Comparison of ENCODE assay signal across 7 cellular contexts in genomic region chr15:75866045-75866444, GRCh38. TPM values are rescaled to one million over a fixed set of nuclear protein-coding genes. Genes with fewer than 3 reads are reported as not detected.
DNase-seq lines count a peak whose midpoint lies in the region; ATAC-seq, FAIRE-seq and TF ChIP-seq lines count a peak whose summit lies in the region.
"Not testable (repeated sequence)": the region's sequence is repeated elsewhere in the genome, so short reads cannot be mapped to it uniquely, and the experiment has no call there.

No MANE protein-coding gene starts in this region.

- H3K27me3 ChIP-seq in CD4-positive, alpha-beta memory T cell (ENCODE audit: insufficient read depth, low read length); K562 (ENCODE audit: control insufficient read depth in 2 of 2, insufficient read depth in 2 of 2, low read length in 2 of 2): not testable (repeated sequence)

- H3K27ac ChIP-seq in CD4-positive, alpha-beta memory T cell (ENCODE audit: low read depth, low read length); K562 (ENCODE audit: extremely low read depth, low read depth, low read length): not testable (repeated sequence)

- in situ Hi-C loops in K562 (cut with MboI) = not testable (repeated sequence)

- CTCF ChIA-PET in CD4-positive, alpha-beta memory T cell (lab: Charles Lee; ENCODE audit: partially characterized antibody); WTC11 (lab: Charles Lee); K562 (lab: Yijun Ruan, JAX; ENCODE audit: low intra/inter-chr PET ratio): not testable (repeated sequence)

- POLR2A ChIA-PET in CD4-positive, alpha-beta memory T cell (lab: Charles Lee; ENCODE audit: partially characterized antibody) = interaction anchor here (1.1 kb wide), 2 partner anchors 21 to 40 kb away, joined by 3 read pairs; no protein-coding TSS in a partner anchor
- POLR2A ChIA-PET in WTC11 (lab: Charles Lee) = not testable (repeated sequence)
- POLR2A ChIA-PET in K562 (lab: Yijun Ruan, JAX) = interaction anchor here (0.7 to 2.0 kb wide), 5 partner anchors 16 to 32 kb away, joined by 3 to 6 read pairs (median 3); no protein-coding TSS in a partner anchor

- not testable (repeated sequence) for H3K4me1 ChIP-seq in CD4-positive, alpha-beta memory T cell (ENCODE audit: insufficient read depth, low read length)
- peaks cover 0 to 20% of the 10 kb centered on the region in 2 experiments; a peak in 2 of 5 replicates for H3K4me1 ChIP-seq in K562 (replicated peaks in 1 of 2; ENCODE audit: control insufficient read depth in 2 of 2, insufficient read depth in 2 of 2, low read length in 2 of 2)

- TF ChIP-seq POLR2A in K562 (conservative IDR thresholded peaks at IDR 0.05) = not testable (repeated sequence)

- DNase-seq in CD4-positive, alpha-beta memory T cell; WTC11 (ENCODE audit: low spot score); K562 (ENCODE audit: extremely low read depth in 1 of 4, low spot score in 3 of 4); glutamatergic neuron; naive B cell: not testable (repeated sequence)

- peaks cover 34 to 64% of the 10 kb centered on the region in 2 donors for H3K36me3 Mint-ChIP-seq in CD4-positive, alpha-beta memory T cell
- H3K36me3 Mint-ChIP-seq in IgD-negative memory B cell; glutamatergic neuron (ENCODE audit: unreplicated experiment); naive B cell: not testable (repeated sequence)
- H3K36me3 Mint-ChIP-seq in WTC11 = peaks cover 29% of the 10 kb centered on the region
- H3K36me3 Mint-ChIP-seq in activated T-helper 17 cell treated with anti-CD3 and anti-CD28 coated beads, Interleukin-2, amount 50 U/mL, for 72 hours (ENCODE audit: low read depth) = peaks cover 84% of the 10 kb centered on the region

- peak overlapping the region in 1 of 8 donors; percentile 18 for H3K4me3 Mint-ChIP-seq in CD4-positive, alpha-beta memory T cell
- H3K4me3 Mint-ChIP-seq in IgD-negative memory B cell; WTC11; activated T-helper 17 cell treated with anti-CD3 and anti-CD28 coated beads, Interleukin-2, amount 50 U/mL, for 72 hours; glutamatergic neuron (ENCODE audit: unreplicated experiment): not testable (repeated sequence)
- H3K4me3 Mint-ChIP-seq in naive B cell = peak overlapping the region in 2 of 8 donors; percentile 15 to 16

- not testable (repeated sequence) for H4K20me1 ChIP-seq in K562 (replicated peaks; ENCODE audit: control insufficient read depth, insufficient read depth, low read length)

- not testable (repeated sequence) for H3K9me3 Mint-ChIP-seq in CD4-positive, alpha-beta memory T cell; IgD-negative memory B cell; WTC11; activated T-helper 17 cell treated with anti-CD3 and anti-CD28 coated beads, Interleukin-2, amount 50 U/mL, for 72 hours; glutamatergic neuron (ENCODE audit: unreplicated experiment); naive B cell

- peaks cover 24 to 50% (median 39%) of the 10 kb centered on the region in 4 donors for H3K4me1 Mint-ChIP-seq in CD4-positive, alpha-beta memory T cell
- H3K4me1 Mint-ChIP-seq in IgD-negative memory B cell (peaks cover 30 to 34% (median 34%) of the 10 kb centered on the region in 3 donors), WTC11 (peaks cover 66% of the 10 kb centered on the region), glutamatergic neuron (ENCODE audit: low read depth, unreplicated experiment) (peaks cover 38% of the 10 kb centered on the region), naive B cell (peaks cover 25 to 46% (median 26%) of the 10 kb centered on the region in 3 donors)
- H3K4me1 Mint-ChIP-seq in activated T-helper 17 cell treated with anti-CD3 and anti-CD28 coated beads, Interleukin-2, amount 50 U/mL, for 72 hours = not testable (repeated sequence)

- not testable (repeated sequence) for BruUV-seq in K562 (replicated peaks; lab: Mats Ljungman, UMichigan)

- not testable (repeated sequence) for TF ChIP-seq CTCF in WTC11 (IDR thresholded peaks at IDR 0.05); K562 (IDR thresholded peaks at IDR 0.05 in 2 of 3, conservative IDR thresholded peaks at IDR 0.05 in 1 of 3; ENCODE audit: insufficient read depth in 2 of 3, low read depth in 1 of 3, low read length in 3 of 3); glutamatergic neuron (IDR thresholded peaks at IDR 0.05; ENCODE audit: partially characterized antibody, unreplicated experiment)

- intact Hi-C loops in CD4-positive, alpha-beta memory T cell (cut with micrococcal nuclease); K562 (cut with micrococcal nuclease): not testable (repeated sequence)

- not testable (repeated sequence) for FAIRE-seq in K562 (lab: Jason Lieb, UNC)

- not testable (repeated sequence) for ATAC-seq in WTC11; activated T-helper 17 cell treated with anti-CD3 and anti-CD28 coated beads, Interleukin-2, amount 50 U/mL, for 72 hours (replicated peaks); K562; naive B cell (ENCODE audit: low read depth in 2 of 2)

- H3K9me3 ChIP-seq in CD4-positive, alpha-beta memory T cell (ENCODE audit: control insufficient read depth in 1 of 2, low read length in 2 of 2); K562 (replicated peaks; ENCODE audit: control insufficient read depth, insufficient read depth, low read depth, low read length): not testable (repeated sequence)

- not testable (repeated sequence) for TF ChIP-seq RAD21 in K562 (CRISPR knock-in tag; conservative IDR thresholded peaks at IDR 0.05 in 1 of 2, IDR thresholded peaks at IDR 0.05 in 1 of 2)

- peaks cover 65% of the 10 kb centered on the region for H3K79me2 ChIP-seq in K562 (ENCODE audit: control insufficient read depth, insufficient read depth, low read length)

- H3K9ac ChIP-seq in K562 (ENCODE audit: insufficient read depth in 1 of 2, low read depth in 2 of 2, low read length in 2 of 2) = not testable (repeated sequence)

- not testable (repeated sequence) for H3K4me2 ChIP-seq in K562 (ENCODE audit: insufficient read depth, low read length)

- H3K27ac Mint-ChIP-seq in CD4-positive, alpha-beta memory T cell = peak overlapping the region in 4 of 7 donors; percentile 3 to 61 (median 30)
- H3K27ac Mint-ChIP-seq in IgD-negative memory B cell (peak overlapping the region in 2 of 3 donors; percentile 48 to 59), WTC11 (peak overlapping the region; percentile 87), glutamatergic neuron (ENCODE audit: unreplicated experiment) (peak overlapping the region; percentile 57), naive B cell (peak overlapping the region; percentile 59 to 97 (median 87))
- H3K27ac Mint-ChIP-seq in activated T-helper 17 cell treated with anti-CD3 and anti-CD28 coated beads, Interleukin-2, amount 50 U/mL, for 72 hours = peak overlapping the region; percentile 69

- H3K4me3 ChIP-seq in CD4-positive, alpha-beta memory T cell (ENCODE audit: low read length in 2 of 2); K562: not testable (repeated sequence)

- not testable (repeated sequence) for H3K27me3 Mint-ChIP-seq in CD4-positive, alpha-beta memory T cell; IgD-negative memory B cell; WTC11 (ENCODE audit: low read depth); activated T-helper 17 cell treated with anti-CD3 and anti-CD28 coated beads, Interleukin-2, amount 50 U/mL, for 72 hours; glutamatergic neuron (ENCODE audit: unreplicated experiment); naive B cell

- WGBS in K562 (ENCODE audit: insufficient coverage, low coverage, missing lambda C conversion rate) = 55% methylated on average over 1 of the region's 1 CpG

- H3K36me3 ChIP-seq in CD4-positive, alpha-beta memory T cell (ENCODE audit: insufficient read depth, low read length) = not testable (repeated sequence)
- peaks cover 67% of the 10 kb centered on the region for H3K36me3 ChIP-seq in K562 (ENCODE audit: control insufficient read depth, insufficient read depth, low read length)

- H2AFZ ChIP-seq in K562 (ENCODE audit: low read depth, low read length) = not testable (repeated sequence)

- not testable (repeated sequence) for H3K9me1 ChIP-seq in K562 (ENCODE audit: control insufficient read depth, insufficient read depth, low read length)

- not testable (repeated sequence) for TF ChIP-seq EP300 in K562 (IDR thresholded peaks at IDR 0.05; ENCODE audit: low read length)

RNA-seq across cellular contexts. Expression of gene UBE2Q2, which starts 22.8 kb away (rescaled TPM):
- total RNA-seq in CD4-positive, alpha-beta memory T cell = 10 to 100 TPM; 38.0 to 42.9 TPM
- polyA plus RNA-seq in CD4-positive, alpha-beta memory T cell = 10 to 100 TPM; 58.9 to 67.1 TPM
- polyA plus RNA-seq in IgD-negative memory B cell (21.4 TPM), K562 (2011; rRNA removed) (15.4 and 19.2 TPM in 2 replicates), K562 (2014; fragmentation: Illumina TruSeq; extraction: Trizol) (13.4 and 16.9 TPM in 2 replicates), K562 (2014; fragmentation: Nextera tagmentation; extraction: Ambion mirVana) (1 to 10 TPM; 6.2 to 7.1 TPM), K562 (2014; rRNA removed) (13.0 and 13.5 TPM in 2 replicates), naive B cell (ENCODE audit: low read depth in 6 of 6) (10 to 100 TPM; 10.9 to 18.1 (median 13.4) TPM)
- total RNA-seq in WTC11 (2021) (26.1 to 28.2 TPM (median 27.0 TPM) in 3 replicates), K562 (2014; rRNA removed) (11.6 and 12.1 TPM in 2 replicates), K562 (2014; rRNA removed; fragmentation: Illumina TruSeq; extraction: Trizol) (22.0 and 22.9 TPM in 2 replicates), K562 (2015; rRNA removed; fragmentation: Illumina TruSeq; extraction: Trizol) (20.2 and 24.0 TPM in 2 replicates), K562 (2021) (15.2 and 16.2 TPM in 2 replicates), glutamatergic neuron (ENCODE audit: unreplicated experiment) (33.6 TPM)
- 10 to 100 TPM; 17.0 to 26.1 TPM for total RNA-seq in activated T-helper 17 cell treated with anti-CD3 and anti-CD28 coated beads, Interleukin-2, amount 50 U/mL, for 72 hours
- 25.9 and 57.4 TPM in 2 replicates for total RNA-seq in K562 (2011; cell fraction: chromatin; rRNA removed; ENCODE audit: low replicate concordance)
- 17.8 and 19.2 TPM in 2 replicates for total RNA-seq in K562 (2011; cell fraction: nucleolus; rRNA removed)
- total RNA-seq in K562 (2011; cell fraction: nucleoplasm; rRNA removed) = 40.3 and 64.1 TPM in 2 replicates
- polyA plus RNA-seq in K562 (2011; cell fraction: cytosol; rRNA removed) = 5.5 and 7.4 TPM in 2 replicates
- 19.2 and 26.7 TPM in 2 replicates for polyA plus RNA-seq in K562 (2011; cell fraction: nucleus; rRNA removed)
- 13.1 and 13.6 TPM in 2 replicates for polyA plus RNA-seq in K562 (2012)
- 16.7 and 18.0 TPM in 2 replicates for polyA minus RNA-seq in K562 (2011; rRNA and poly(A)+ RNA removed)
- polyA minus RNA-seq in K562 (2011; cell fraction: cytosol; rRNA and poly(A)+ RNA removed) = 6.3 and 6.8 TPM in 2 replicates
- 25.3 and 28.0 TPM in 2 replicates for polyA minus RNA-seq in K562 (2011; cell fraction: nucleus; rRNA and poly(A)+ RNA removed)

RNA-seq across cellular contexts. Expression of gene FBXO22, which starts 37.6 kb away (rescaled TPM):
- 10 to 100 TPM; 29.7 to 30.1 TPM for total RNA-seq in CD4-positive, alpha-beta memory T cell
- polyA plus RNA-seq in CD4-positive, alpha-beta memory T cell = 10 to 100 TPM; 13.8 to 18.4 TPM
- 15.5 TPM for polyA plus RNA-seq in IgD-negative memory B cell
- total RNA-seq in WTC11 (2021) = 90.3 to 95.7 TPM (median 90.9 TPM) in 3 replicates
- 10 to 100 TPM; 36.8 to 55.1 TPM for total RNA-seq in activated T-helper 17 cell treated with anti-CD3 and anti-CD28 coated beads, Interleukin-2, amount 50 U/mL, for 72 hours
- 64.2 and 108 TPM in 2 replicates for total RNA-seq in K562 (2011; cell fraction: chromatin; rRNA removed; ENCODE audit: low replicate concordance)
- total RNA-seq in K562 (2011; cell fraction: nucleolus; rRNA removed) = 35.4 and 44.9 TPM in 2 replicates
- total RNA-seq in K562 (2011; cell fraction: nucleoplasm; rRNA removed) = 59.8 and 82.0 TPM in 2 replicates
- total RNA-seq in K562 (2014; rRNA removed) = 68.8 and 69.6 TPM in 2 replicates
- 75.5 and 81.7 TPM in 2 replicates for total RNA-seq in K562 (2014; rRNA removed; fragmentation: Illumina TruSeq; extraction: Trizol)
- total RNA-seq in K562 (2015; rRNA removed; fragmentation: Illumina TruSeq; extraction: Trizol) = 52.7 and 53.0 TPM in 2 replicates
- 81.4 and 85.9 TPM in 2 replicates for total RNA-seq in K562 (2021)
- 76.6 and 99.4 TPM in 2 replicates for polyA plus RNA-seq in K562 (2011; rRNA removed)
- 45.7 and 49.8 TPM in 2 replicates for polyA plus RNA-seq in K562 (2011; cell fraction: cytosol; rRNA removed)
- polyA plus RNA-seq in K562 (2011; cell fraction: nucleus; rRNA removed) = 61.1 and 62.7 TPM in 2 replicates
- 49.0 and 61.2 TPM in 2 replicates for polyA plus RNA-seq in K562 (2012)
- polyA plus RNA-seq in K562 (2014; fragmentation: Illumina TruSeq; extraction: Trizol) = 53.4 and 66.5 TPM in 2 replicates
- 10 to 100 TPM; 24.4 to 31.0 TPM for polyA plus RNA-seq in K562 (2014; fragmentation: Nextera tagmentation; extraction: Ambion mirVana)
- 54.8 and 63.4 TPM in 2 replicates for polyA plus RNA-seq in K562 (2014; rRNA removed)
- polyA minus RNA-seq in K562 (2011; rRNA and poly(A)+ RNA removed) = 74.7 and 82.1 TPM in 2 replicates
- polyA minus RNA-seq in K562 (2011; cell fraction: cytosol; rRNA and poly(A)+ RNA removed) = 41.8 and 46.7 TPM in 2 replicates
- polyA minus RNA-seq in K562 (2011; cell fraction: nucleus; rRNA and poly(A)+ RNA removed) = 35.5 and 53.4 TPM in 2 replicates
- total RNA-seq in glutamatergic neuron (ENCODE audit: unreplicated experiment) = 45.1 TPM
- 10 to 100 TPM in 5 of 6 donors, 1 to 10 TPM in 1; 6.6 to 18.8 (median 16.4) TPM for polyA plus RNA-seq in naive B cell (ENCODE audit: low read depth in 6 of 6)

Comparison
In these comparisons a context has a peak if more than half of its experiments do, and no peak if none do; other contexts are left out.
1. H3K27ac Mint-ChIP-seq: peak in every context shown above with its lines; median percentile 87 in WTC11; 87 in naive B cell; 69 in activated T-helper 17 cell treated with anti-CD3 and anti-CD28 coated beads, Interleukin-2, amount 50 U/mL, for 72 hours; 57 in glutamatergic neuron; 54 in IgD-negative memory B cell; 30 in CD4-positive, alpha-beta memory T cell.